Comparison of ENCODE assay signal across 21 cellular contexts in the genomic region with DNA sequence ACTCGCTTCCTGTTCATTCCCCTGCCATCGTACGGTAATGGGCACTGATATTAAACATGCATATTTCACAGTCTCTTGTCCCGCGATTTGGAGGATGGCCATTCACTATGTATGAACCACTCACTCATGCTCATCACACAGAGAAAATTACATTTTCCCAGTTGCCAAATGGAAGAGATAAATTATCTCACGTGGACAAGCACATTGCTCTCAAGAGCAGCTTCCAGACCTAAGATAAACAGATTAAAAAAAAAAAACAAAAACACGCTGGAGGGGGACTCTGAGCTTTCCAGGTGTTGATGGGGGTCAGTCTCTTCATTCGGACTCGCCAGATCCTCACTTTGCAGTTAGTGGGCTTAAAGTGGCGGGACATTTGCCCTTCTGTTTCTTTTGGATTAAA. TPM values are rescaled to one million over a fixed set of nuclear protein-coding genes. Genes with fewer than 3 reads are reported as not detected.
DNase-seq lines count a peak whose midpoint lies in the region; ATAC-seq and TF ChIP-seq lines count a peak whose summit lies in the region.
"Had no signal": no experiment of that assay in that cellular context is flagged by ENCODE, and none has a peak within 500 bp of the region (broad histone marks: within the 10 kb centered on the region; RNA-seq: fewer than 3 reads in every experiment).

No MANE protein-coding gene starts in this region.

- H3K4me3 ChIP-seq in HEK293 (ENCODE audit: low read depth, low read length) (no peak overlapping the region), right lobe of liver (no peak overlapping the region)
- H3K4me3 ChIP-seq: K562, SJCRH30 had no signal

- 58% methylated on average over 10 of the region's 10 CpGs for WGBS in right lobe of liver (ENCODE audit: insufficient coverage, low coverage, low lambda C conversion rate, missing lambda C conversion rate)

- no peak for ATAC-seq in right lobe of liver
- ATAC-seq in activated T-cell treated with anti-CD3 and anti-CD28 coated beads, Interleukin-2, amount 50 U/mL, for 72 hours (replicated peaks in 1 of 2): no peak
- ATAC-seq: GM23338, K562 had no signal

- H3K4me3 Mint-ChIP-seq in nephron: peak overlapping the region; percentile 48 to 74 (median 72)
- H3K4me3 Mint-ChIP-seq in activated T-cell treated with anti-CD3 and anti-CD28 coated beads, Interleukin-2, amount 50 U/mL, for 72 hours: no peak overlapping the region
- H3K4me3 Mint-ChIP-seq: HFFc6 had no signal

- intact Hi-C loops in right lobe of liver (cut with DNase I): no loop called here

- TF ChIP-seq CTCF in HEK293 (tag by site-specific recombination; IDR thresholded peaks at IDR 0.05) (no peak), nephron (IDR thresholded peaks at IDR 0.05; ENCODE audit: unreplicated experiment in 3 of 3) (no peak), right lobe of liver (IDR thresholded peaks at IDR 0.05) (no peak)

- POLR2A ChIA-PET in HEK293 (lab: Yijun Ruan, JAX): no interaction called here

- H3K4me1 ChIP-seq in HEK293 (ENCODE audit: control insufficient read depth, insufficient read depth, low read length) (peaks cover 22% of the 10 kb centered on the region), right lobe of liver (peaks cover 0 to 13% (median 0%) of the 10 kb centered on the region in 4 donors)
- H3K4me1 ChIP-seq: SJCRH30 had no signal

- H3K9me3 ChIP-seq in HEK293 (ENCODE audit: control insufficient read depth, insufficient read depth, low read depth, low read length): no peaks in the 10 kb centered on the region
- H3K9me3 ChIP-seq in right lobe of liver: no peaks in the 10 kb centered on the region
- H3K9me3 ChIP-seq: SJCRH30 had no signal

- no peaks in the 10 kb centered on the region for H3K27me3 ChIP-seq in right lobe of liver
- H3K27me3 ChIP-seq: SJCRH30 had no signal

- peaks cover 53% of the 10 kb centered on the region for H3K27me3 Mint-ChIP-seq in nephron (ENCODE audit: low read depth)
- H3K27me3 Mint-ChIP-seq in activated T-cell treated with anti-CD3 and anti-CD28 coated beads, Interleukin-2, amount 50 U/mL, for 72 hours (ENCODE audit: low read depth): peaks cover 75% of the 10 kb centered on the region

- peak overlapping the region in 2 of 3 experiments; percentile 9 to 43 for H3K27ac Mint-ChIP-seq in nephron
- H3K27ac Mint-ChIP-seq in activated T-cell treated with anti-CD3 and anti-CD28 coated beads, Interleukin-2, amount 50 U/mL, for 72 hours: no peak overlapping the region
- H3K27ac Mint-ChIP-seq: GM23338, HFFc6 had no signal

- CTCF ChIA-PET in HEK293 (lab: Yijun Ruan, JAX): interaction anchor here (0.9 kb wide), 1 partner anchor 28 kb away, joined by 3 read pairs; no protein-coding TSS in a partner anchor

- H3K36me3 Mint-ChIP-seq in nephron (ENCODE audit: low read depth): no peaks in the 10 kb centered on the region
- peaks cover 0 to 8% of the 10 kb centered on the region in 2 donors for H3K36me3 Mint-ChIP-seq in activated T-cell treated with anti-CD3 and anti-CD28 coated beads, Interleukin-2, amount 50 U/mL, for 72 hours (ENCODE audit: insufficient read depth in 2 of 2)

- H3K27ac ChIP-seq in HEK293 (ENCODE audit: extremely low read depth, low read depth, low read length): no peak overlapping the region
- H3K27ac ChIP-seq in right lobe of liver: no peak overlapping the region
- H3K27ac ChIP-seq: C4-2B, RWPE1, SJCRH30 had no signal

- no peaks in the 10 kb centered on the region for H3K36me3 ChIP-seq in HEK293 (ENCODE audit: control insufficient read depth in 2 of 2, insufficient read depth in 1 of 2, low read length in 2 of 2)
- H3K36me3 ChIP-seq in right lobe of liver: no peaks in the 10 kb centered on the region
- H3K36me3 ChIP-seq: SJCRH30 had no signal

- H3K4me1 Mint-ChIP-seq in nephron: peaks cover 9% of the 10 kb centered on the region
- H3K4me1 Mint-ChIP-seq in activated T-cell treated with anti-CD3 and anti-CD28 coated beads, Interleukin-2, amount 50 U/mL, for 72 hours (ENCODE audit: low read depth): no peaks in the 10 kb centered on the region

- DNase-seq in NCI-H1417 (lab: John Stamatoyannopoulos, UW): peak in 2 of 3 experiments; percentile 20 to 64
- no peak for DNase-seq in NCI-H1417 treated with DMSO at 0.1 percent for 48 hours (lab: John Stamatoyannopoulos, UW)
- peak; percentile 17 for DNase-seq in NCI-H2227 treated with DMSO at 0.1 percent for 48 hours (lab: John Stamatoyannopoulos, UW)
- no peak for DNase-seq in epidermal melanocyte (ENCODE audit: insufficient read length, low spot score)
- DNase-seq in right lobe of liver: no peak
- no peak for DNase-seq in activated T-cell treated with anti-CD3 and anti-CD28 coated beads, Interleukin-2, amount 50 U/mL, for 72 hours
- DNase-seq: COR-L47; DND-41; GDM1; HFFc6; NCI-H1930; NCI-H446 treated with DMSO at 0.1 percent for 48 hours; NK-92 treated with Interleukin-12 subunit alpha and Interleukin-12 subunit beta, amount 100 ng/mL, for 24 hours; OCI-M1; SJCRH30 had no signal

- no peak for TF ChIP-seq POLR2A in right lobe of liver (IDR thresholded peaks at IDR 0.05)

- H3K9me3 Mint-ChIP-seq in nephron: peaks cover 16% of the 10 kb centered on the region
- peaks cover 6 to 8% of the 10 kb centered on the region in 2 donors for H3K9me3 Mint-ChIP-seq in activated T-cell treated with anti-CD3 and anti-CD28 coated beads, Interleukin-2, amount 50 U/mL, for 72 hours

TF ChIP-seq in HEK293, 187 proteins besides CTCF, POLR2A, EP300 and RAD21:
- TF ChIP-seq ZNF76 (tag by site-specific recombination; IDR thresholded peaks at IDR 0.05; ENCODE audit: borderline replicate concordance, low read depth): no peak
- TF ChIP-seq, protein P1, sequence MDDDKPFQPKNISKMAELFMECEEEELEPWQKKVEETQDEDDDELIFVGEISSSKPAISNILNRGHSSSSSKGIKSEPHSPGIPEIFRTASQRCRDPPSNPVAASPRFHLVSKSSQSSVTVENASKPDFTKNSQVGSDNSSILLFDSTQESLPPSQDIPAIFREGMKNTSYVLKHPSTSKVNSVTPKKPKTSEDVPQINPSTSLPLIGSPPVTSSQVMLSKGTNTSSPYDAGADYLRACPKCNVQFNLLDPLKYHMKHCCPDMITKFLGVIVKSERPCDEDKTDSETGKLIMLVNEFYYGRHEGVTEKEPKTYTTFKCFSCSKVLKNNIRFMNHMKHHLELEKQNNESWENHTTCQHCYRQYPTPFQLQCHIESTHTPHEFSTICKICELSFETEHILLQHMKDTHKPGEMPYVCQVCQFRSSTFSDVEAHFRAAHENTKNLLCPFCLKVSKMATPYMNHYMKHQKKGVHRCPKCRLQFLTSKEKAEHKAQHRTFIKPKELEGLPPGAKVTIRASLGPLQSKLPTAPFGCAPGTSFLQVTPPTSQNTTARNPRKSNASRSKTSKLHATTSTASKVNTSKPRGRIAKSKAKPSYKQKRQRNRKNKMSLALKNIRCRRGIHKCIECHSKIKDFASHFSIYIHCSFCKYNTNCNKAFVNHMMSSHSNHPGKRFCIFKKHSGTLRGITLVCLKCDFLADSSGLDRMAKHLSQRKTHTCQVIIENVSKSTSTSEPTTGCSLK (tag by site-specific recombination; IDR thresholded peaks at IDR 0.05): no peak
- TF ChIP-seq, protein P2, sequence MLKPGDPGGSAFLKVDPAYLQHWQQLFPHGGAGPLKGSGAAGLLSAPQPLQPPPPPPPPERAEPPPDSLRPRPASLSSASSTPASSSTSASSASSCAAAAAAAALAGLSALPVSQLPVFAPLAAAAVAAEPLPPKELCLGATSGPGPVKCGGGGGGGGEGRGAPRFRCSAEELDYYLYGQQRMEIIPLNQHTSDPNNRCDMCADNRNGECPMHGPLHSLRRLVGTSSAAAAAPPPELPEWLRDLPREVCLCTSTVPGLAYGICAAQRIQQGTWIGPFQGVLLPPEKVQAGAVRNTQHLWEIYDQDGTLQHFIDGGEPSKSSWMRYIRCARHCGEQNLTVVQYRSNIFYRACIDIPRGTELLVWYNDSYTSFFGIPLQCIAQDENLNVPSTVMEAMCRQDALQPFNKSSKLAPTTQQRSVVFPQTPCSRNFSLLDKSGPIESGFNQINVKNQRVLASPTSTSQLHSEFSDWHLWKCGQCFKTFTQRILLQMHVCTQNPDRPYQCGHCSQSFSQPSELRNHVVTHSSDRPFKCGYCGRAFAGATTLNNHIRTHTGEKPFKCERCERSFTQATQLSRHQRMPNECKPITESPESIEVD (tag by site-specific recombination; IDR thresholded peaks at IDR 0.05): 0 out of 2 replicates have a peak, but pooled peaks have one; percentile 12

RNA-seq across cellular contexts. Expression of a gene that starts 1.7 kb away (rescaled TPM):
- total RNA-seq in right lobe of liver: 1 to 10 TPM in 4 of 6 experiments, under 1 TPM in 2; 0.33 to 8.3 (median 1.5) TPM
- not detected for total RNA-seq in activated T-cell treated with anti-CD3 and anti-CD28 coated beads, Interleukin-2, amount 50 U/mL, for 72 hours
- total RNA-seq: HFFc6, K562, SJCRH30 had no signal

Comparison
In these comparisons a context has a peak if more than half of its experiments do, and no peak if none do; other contexts are left out.
1. DNase-seq: peak in NCI-H1417 (2 of 3) and NCI-H2227 treated with DMSO at 0.1 percent for 48 hours (single experiment); none in NCI-H1417 treated with DMSO at 0.1 percent for 48 hours (single experiment), epidermal melanocyte (single experiment), right lobe of liver (0 of 3) and activated T-cell treated with anti-CD3 and anti-CD28 coated beads, Interleukin-2, amount 50 U/mL, for 72 hours (0 of 2).
2. H3K4me3 Mint-ChIP-seq: peak in nephron (3 of 3); none in activated T-cell treated with anti-CD3 and anti-CD28 coated beads, Interleukin-2, amount 50 U/mL, for 72 hours (0 of 2).